ENCODE assay signal across 24 cellular contexts in the genomic region with DNA sequence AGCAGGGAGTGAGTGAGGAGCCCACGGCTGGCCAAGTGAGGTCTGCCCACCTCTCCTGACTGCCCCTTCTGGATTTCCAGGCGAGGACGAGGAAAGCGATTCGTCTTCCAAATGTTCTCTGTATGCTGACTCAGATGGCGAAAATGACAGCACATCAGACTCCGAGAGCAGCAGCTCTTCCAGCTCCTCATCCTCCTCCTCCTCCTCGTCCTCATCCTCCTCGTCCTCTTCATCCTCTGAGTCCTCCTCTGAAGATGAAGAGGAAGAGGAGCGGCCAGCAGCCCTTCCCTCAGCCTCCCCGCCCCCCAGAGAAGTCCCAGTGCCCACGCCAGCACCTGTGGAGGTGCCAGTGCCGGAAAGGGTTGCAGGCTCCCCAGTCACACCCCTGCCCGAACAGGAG. TPM values are rescaled to one million over a fixed set of nuclear protein-coding genes. Genes with fewer than 3 reads are reported as not detected.
DNase-seq lines count a peak whose midpoint lies in the region; ATAC-seq, FAIRE-seq and TF ChIP-seq lines count a peak whose summit lies in the region.
"Had no signal": no experiment of that assay in that cellular context is flagged by ENCODE, and none has a peak within 500 bp of the region (broad histone marks: within the 10 kb centered on the region; RNA-seq: fewer than 3 reads in every experiment).

No MANE protein-coding gene starts in this region.

- no peak for FAIRE-seq in GM12892 (lab: Jason Lieb, UNC)
- FAIRE-seq: A204.1, G401.6, GM19239 had no signal

- H3K4me3 Mint-ChIP-seq in MCF 10A (ENCODE audit: unreplicated experiment) = no peak overlapping the region
- H3K4me3 Mint-ChIP-seq in activated T-helper 17 cell treated with anti-CD3 and anti-CD28 coated beads, Interleukin-2, amount 50 U/mL, for 72 hours = no peak overlapping the region
- H3K4me3 Mint-ChIP-seq in memory B cell = no peak overlapping the region
- H3K4me3 Mint-ChIP-seq in stimulated activated memory B cell treated with anti-CD40 and anti-IgM and Interleukin-4, amounts not matched to agents 10 μg/mL and 1 μg/mL and 100 μg/mL, for 72 hours = no peak overlapping the region
- H3K4me3 Mint-ChIP-seq: B cell; CD4-positive, CD25-positive, alpha-beta regulatory T cell; CD8-positive, alpha-beta T cell; GM23338; H9; HFFc6 had no signal

- no peak for TF ChIP-seq CTCF in MCF 10A (IDR thresholded peaks at IDR 0.05; ENCODE audit: unreplicated experiment)
- no peak for TF ChIP-seq CTCF in mammary epithelial cell (conservative IDR thresholded peaks at IDR 0.05 in 1 of 2, IDR thresholded peaks at IDR 0.05 in 1 of 2; ENCODE audit: extremely low read depth in 1 of 2, insufficient read depth in 1 of 2, low read depth in 1 of 2, low read length in 2 of 2)

- no peaks in the 10 kb centered on the region for H3K79me2 ChIP-seq in mammary epithelial cell (ENCODE audit: insufficient read depth, low read length)

- 99% methylated on average over 9 of the region's 14 CpGs for WGBS in mammary epithelial cell (ENCODE audit: low coverage, missing lambda C conversion rate)

- BruUV-seq in MCF 10A (replicated peaks; lab: Mats Ljungman, UMichigan) (no TSS peak), mammary epithelial cell (replicated peaks; lab: Mats Ljungman, UMichigan) (no TSS peak)

- no peak overlapping the region for H3K4me3 ChIP-seq in mammary epithelial cell (replicated peaks in 1 of 3; ENCODE audit: insufficient read depth in 1 of 3, low read depth in 2 of 3, low read length in 3 of 3)
- H3K4me3 ChIP-seq: BLaER1, GM23338 had no signal

- H3K4me2 ChIP-seq in mammary epithelial cell (ENCODE audit: insufficient read depth, low read depth, low read length) = no peak overlapping the region
- H3K4me2 ChIP-seq: BLaER1, GM23338 had no signal

- no peaks in the 10 kb centered on the region for H3K27me3 ChIP-seq in mammary epithelial cell (ENCODE audit: insufficient read depth, low read length)
- H3K27me3 ChIP-seq: BLaER1 had no signal

- H3K9ac ChIP-seq in mammary epithelial cell (ENCODE audit: insufficient read depth, low read length) = no peak overlapping the region
- H3K9ac ChIP-seq: BLaER1 had no signal

- H3K9me3 Mint-ChIP-seq in MCF 10A (ENCODE audit: unreplicated experiment) (no peaks in the 10 kb centered on the region), memory B cell (no peaks in the 10 kb centered on the region)
- no peaks in the 10 kb centered on the region for H3K9me3 Mint-ChIP-seq in activated T-helper 17 cell treated with anti-CD3 and anti-CD28 coated beads, Interleukin-2, amount 50 U/mL, for 72 hours
- H3K9me3 Mint-ChIP-seq in stimulated activated memory B cell treated with anti-CD40 and anti-IgM and Interleukin-4, amounts not matched to agents 10 μg/mL and 1 μg/mL and 100 μg/mL, for 72 hours = no peaks in the 10 kb centered on the region
- H3K9me3 Mint-ChIP-seq: CD4-positive, CD25-positive, alpha-beta regulatory T cell; CD8-positive, alpha-beta T cell; GM23338; H9; HFFc6 had no signal

- H3K27me3 Mint-ChIP-seq in MCF 10A (ENCODE audit: insufficient read depth, unreplicated experiment) = no peaks in the 10 kb centered on the region
- no peaks in the 10 kb centered on the region for H3K27me3 Mint-ChIP-seq in activated T-helper 17 cell treated with anti-CD3 and anti-CD28 coated beads, Interleukin-2, amount 50 U/mL, for 72 hours
- no peaks in the 10 kb centered on the region for H3K27me3 Mint-ChIP-seq in memory B cell
- H3K27me3 Mint-ChIP-seq in stimulated activated memory B cell treated with anti-CD40 and anti-IgM and Interleukin-4, amounts not matched to agents 10 μg/mL and 1 μg/mL and 100 μg/mL, for 72 hours = no peaks in the 10 kb centered on the region
- H3K27me3 Mint-ChIP-seq: B cell; CD4-positive, CD25-positive, alpha-beta regulatory T cell had no signal

- in situ Hi-C loops in mammary epithelial cell (cut with MboI; ENCODE audit: low sequenced_read_pairs in 2 of 2) = no loop called here

- H3K36me3 Mint-ChIP-seq in MCF 10A (ENCODE audit: insufficient read depth, unreplicated experiment) (peaks cover 95% of the 10 kb centered on the region), memory B cell (peaks cover 59% of the 10 kb centered on the region)
- peaks cover 100% of the 10 kb centered on the region for H3K36me3 Mint-ChIP-seq in activated T-helper 17 cell treated with anti-CD3 and anti-CD28 coated beads, Interleukin-2, amount 50 U/mL, for 72 hours (ENCODE audit: low read depth)
- peaks cover 80% of the 10 kb centered on the region for H3K36me3 Mint-ChIP-seq in stimulated activated memory B cell treated with anti-CD40 and anti-IgM and Interleukin-4, amounts not matched to agents 10 μg/mL and 1 μg/mL and 100 μg/mL, for 72 hours

- H3K27ac Mint-ChIP-seq in MCF 10A (ENCODE audit: low read depth, unreplicated experiment) (peak overlapping the region; percentile 16), memory B cell (peak overlapping the region; percentile 25)
- H3K27ac Mint-ChIP-seq in activated T-helper 17 cell treated with anti-CD3 and anti-CD28 coated beads, Interleukin-2, amount 50 U/mL, for 72 hours = peak overlapping the region; percentile 60
- H3K27ac Mint-ChIP-seq in stimulated activated memory B cell treated with anti-CD40 and anti-IgM and Interleukin-4, amounts not matched to agents 10 μg/mL and 1 μg/mL and 100 μg/mL, for 72 hours = peak overlapping the region; percentile 33
- H3K27ac Mint-ChIP-seq: B cell; CD8-positive, alpha-beta T cell; GM23338; H9; HFFc6 had no signal

- no peak for TF ChIP-seq POLR2A in GM12892 (IDR thresholded peaks at IDR 0.05; ENCODE audit: low read depth, low read length)

- CTCF ChIA-PET in MCF 10A (lab: Yijun Ruan, JAX) (interaction anchor here (2.6 kb wide), 1 partner anchor 14 kb away, joined by 13 read pairs; a partner anchor contains a TSS), mammary epithelial cell (lab: Charles Lee; ENCODE audit: low non-redundant PET) (no interaction called here)

- no peak for ATAC-seq in activated T-helper 17 cell treated with anti-CD3 and anti-CD28 coated beads, Interleukin-2, amount 50 U/mL, for 72 hours (replicated peaks)
- no peak for ATAC-seq in memory B cell (ENCODE audit: low read depth)
- ATAC-seq in stimulated activated memory B cell treated with anti-CD40 and anti-IgM and Interleukin-4, amounts not matched to agents 10 μg/mL and 1 μg/mL and 100 μg/mL, for 72 hours = no peak
- ATAC-seq: CD8-positive, alpha-beta T cell; GM23338; HCT116 had no signal

- no peak for DNase-seq in MCF 10A (ENCODE audit: unreplicated experiment)
- no peak for DNase-seq in mammary epithelial cell
- no peak for DNase-seq in memory B cell (ENCODE audit: low spot score in 2 of 2)
- no peak for DNase-seq in T-helper 1 cell
- DNase-seq in GM12892 (ENCODE audit: insufficient read length) = no peak
- no peak for DNase-seq in NCI-H2081 treated with DMSO at 0.1 percent for 48 hours (lab: John Stamatoyannopoulos, UW)
- DNase-seq: Caco-2; CD4-positive, CD25-positive, alpha-beta regulatory T cell; CD8-positive, alpha-beta T cell; DMS153; DND-41; H9; HFFc6 had no signal

- H3K4me1 Mint-ChIP-seq in MCF 10A (ENCODE audit: insufficient read depth, unreplicated experiment) = no peaks in the 10 kb centered on the region
- H3K4me1 Mint-ChIP-seq in activated T-helper 17 cell treated with anti-CD3 and anti-CD28 coated beads, Interleukin-2, amount 50 U/mL, for 72 hours = no peaks in the 10 kb centered on the region
- H3K4me1 Mint-ChIP-seq in memory B cell = peaks cover 5% of the 10 kb centered on the region
- H3K4me1 Mint-ChIP-seq in stimulated activated memory B cell treated with anti-CD40 and anti-IgM and Interleukin-4, amounts not matched to agents 10 μg/mL and 1 μg/mL and 100 μg/mL, for 72 hours = peaks cover 5% of the 10 kb centered on the region
- H3K4me1 Mint-ChIP-seq: B cell, GM23338, H9 had no signal

- H3K4me1 ChIP-seq in mammary epithelial cell (ENCODE audit: insufficient read depth, low read length) = no peaks in the 10 kb centered on the region
- H3K4me1 ChIP-seq: BLaER1, Caco-2 had no signal

- intact Hi-C loops in MCF 10A (cut with micrococcal nuclease) (no loop called here), mammary epithelial cell (cut with micrococcal nuclease) (no loop called here)

- no peak overlapping the region for H2AFZ ChIP-seq in mammary epithelial cell (ENCODE audit: low read depth, low read length)
- H2AFZ ChIP-seq: GM23338 had no signal

- H3K27ac ChIP-seq in mammary epithelial cell (ENCODE audit: insufficient read depth, low read depth, low read length) = no peak overlapping the region
- H3K27ac ChIP-seq: 22Rv1, BLaER1, C4-2B had no signal

- H4K20me1 ChIP-seq in mammary epithelial cell (ENCODE audit: insufficient read depth, low read length) = no peaks in the 10 kb centered on the region

- dilution Hi-C loops in mammary epithelial cell (cut with HindIII; ENCODE audit: low sequenced_read_pairs) = no loop called here

- POLR2A ChIA-PET in MCF 10A (lab: Yijun Ruan, JAX) = no interaction called here

- no peaks in the 10 kb centered on the region for H3K9me3 ChIP-seq in mammary epithelial cell (replicated peaks; ENCODE audit: insufficient read depth, low read length)
- H3K9me3 ChIP-seq: BLaER1, Caco-2 had no signal

- peaks cover 25% of the 10 kb centered on the region for H3K36me3 ChIP-seq in mammary epithelial cell (ENCODE audit: insufficient read depth, low read length)

RNA-seq across cellular contexts. Expression of a gene that starts 13.7 kb away (rescaled TPM):
- total RNA-seq in MCF 10A (2022) (5.0 and 5.3 TPM in 2 replicates), mammary epithelial cell (1 to 10 TPM; 3.8 to 3.9 TPM)
- 3.3 TPM for polyA plus RNA-seq in mammary epithelial cell
- polyA minus RNA-seq in mammary epithelial cell = 1.1 TPM
- 1 to 10 TPM; 8.8 TPM for total RNA-seq in activated T-helper 17 cell treated with anti-CD3 and anti-CD28 coated beads, Interleukin-2, amount 50 U/mL, for 72 hours
- 0.74 TPM for polyA plus RNA-seq in GM12892 (2012; ENCODE audit: missing spikeins)
- total RNA-seq: CD4-positive, CD25-positive, alpha-beta regulatory T cell had no signal

RNA-seq across cellular contexts. Expression of a gene that starts 13.7 kb away (rescaled TPM):
- total RNA-seq in MCF 10A (2022) (15.0 and 15.8 TPM in 2 replicates), mammary epithelial cell (10 to 100 TPM in 1 of 2 donors, 1 to 10 TPM in 1; 8.5 to 14.8 TPM)
- 2.6 TPM for polyA plus RNA-seq in mammary epithelial cell
- 10.4 TPM for polyA minus RNA-seq in mammary epithelial cell
- total RNA-seq in activated T-helper 17 cell treated with anti-CD3 and anti-CD28 coated beads, Interleukin-2, amount 50 U/mL, for 72 hours = 10 to 100 TPM; 27.5 to 33.7 TPM
- 4.7 TPM for polyA plus RNA-seq in GM12892 (2012; ENCODE audit: missing spikeins)

RNA-seq across cellular contexts. Expression of a gene that starts 22.4 kb away (rescaled TPM):
- total RNA-seq in MCF 10A (2022) = 16.2 and 21.2 TPM in 2 replicates
- total RNA-seq in mammary epithelial cell = 10 to 100 TPM; 31.7 to 37.2 TPM
- 31.2 TPM for polyA plus RNA-seq in mammary epithelial cell
- 29.5 TPM for polyA minus RNA-seq in mammary epithelial cell
- 10 to 100 TPM; 12.4 to 25.8 TPM for total RNA-seq in activated T-helper 17 cell treated with anti-CD3 and anti-CD28 coated beads, Interleukin-2, amount 50 U/mL, for 72 hours
- polyA plus RNA-seq in GM12892 (2012; ENCODE audit: missing spikeins) = 13.5 TPM

RNA-seq across cellular contexts. Expression of a gene that starts 39.1 kb away (rescaled TPM):
- total RNA-seq in MCF 10A (2022) (0.42 and 0.91 TPM in 2 replicates), mammary epithelial cell (1 to 10 TPM in 1 of 2 donors, under 1 TPM in 1; 0.33 to 1.1 TPM)
- 0.80 TPM for polyA plus RNA-seq in mammary epithelial cell
- 0.16 TPM for polyA minus RNA-seq in mammary epithelial cell
- under 1 TPM; 0.17 to 0.95 TPM for total RNA-seq in activated T-helper 17 cell treated with anti-CD3 and anti-CD28 coated beads, Interleukin-2, amount 50 U/mL, for 72 hours
- polyA plus RNA-seq in GM12892 (2012; ENCODE audit: missing spikeins) = 2.3 TPM
- polyA plus RNA-seq: CD4-positive, CD25-positive, alpha-beta regulatory T cell had no signal

RNA-seq across cellular contexts. Expression of a gene that starts 47.9 kb away (rescaled TPM):
- total RNA-seq in MCF 10A (2022) (18.0 and 23.4 TPM in 2 replicates), mammary epithelial cell (10 to 100 TPM; 18.5 to 24.9 TPM)
- polyA plus RNA-seq in mammary epithelial cell = 8.4 TPM
- 28.9 TPM for polyA minus RNA-seq in mammary epithelial cell
- total RNA-seq in activated T-helper 17 cell treated with anti-CD3 and anti-CD28 coated beads, Interleukin-2, amount 50 U/mL, for 72 hours = 10 to 100 TPM; 32.2 to 40.7 TPM
- polyA plus RNA-seq in GM12892 (2012; ENCODE audit: missing spikeins) = 3.3 TPM
